Comparison of ENCODE assay signal across 14 cellular contexts in genomic region chr3:175146258-175146657, GRCh38.
A peak's percentile ranks its signal among the peaks of the same experiment; 100 is the strongest.
DNase-seq lines count a peak whose midpoint lies in the region; ATAC-seq and TF ChIP-seq lines count a peak whose summit lies in the region.
"Had no signal": no experiment of that assay in that cellular context is flagged by ENCODE, and none has a peak within 500 bp of the region (broad histone marks: within the 10 kb centered on the region; RNA-seq: fewer than 3 reads in every experiment).

No MANE protein-coding gene starts in this region.

- peaks cover 4% of the 10 kb centered on the region for H3K4me1 Mint-ChIP-seq in osteocyte (ENCODE audit: unreplicated experiment)
- H3K4me1 Mint-ChIP-seq in GM23338, result peaks cover 6% of the 10 kb centered on the region; the same call in 1 of the 3 replicates
- H3K4me1 Mint-ChIP-seq: activated naive CD8-positive, alpha-beta T cell treated with anti-CD3 and anti-CD28 coated beads for 36 hours had no signal

- H3K27ac ChIP-seq in MM.1S (ENCODE audit: low read length) (no peak overlapping the region), dorsolateral prefrontal cortex (no peak overlapping the region), upper lobe of right lung (no peak overlapping the region), suprapubic skin (no peak overlapping the region), GM23338 (ENCODE audit: low read depth) (no peak overlapping the region)
- H3K27ac ChIP-seq: gastroesophageal sphincter, SJSA1 had no signal

- H3K79me2 ChIP-seq in MM.1S (ENCODE audit: low read length), result no peaks in the 10 kb centered on the region
- H3K79me2 ChIP-seq in GM23338 (replicated peaks; ENCODE audit: insufficient read depth), result no peaks in the 10 kb centered on the region

- H3K27ac Mint-ChIP-seq in osteocyte (ENCODE audit: unreplicated experiment), result no peak overlapping the region
- no peak overlapping the region for H3K27ac Mint-ChIP-seq in GM23338
- H3K27ac Mint-ChIP-seq: activated CD4-positive, alpha-beta memory T cell treated with anti-CD3 and anti-CD28 coated beads for 36 hours; activated naive CD8-positive, alpha-beta T cell treated with anti-CD3 and anti-CD28 coated beads for 36 hours had no signal

- peaks cover 11% of the 10 kb centered on the region for H3K9me3 Mint-ChIP-seq in osteocyte (ENCODE audit: unreplicated experiment)
- no peaks in the 10 kb centered on the region for H3K9me3 Mint-ChIP-seq in GM23338
- H3K9me3 Mint-ChIP-seq: activated naive CD8-positive, alpha-beta T cell treated with anti-CD3 and anti-CD28 coated beads for 36 hours had no signal

- H3K9me3 ChIP-seq in MM.1S (replicated peaks; ENCODE audit: insufficient read depth, low read length) (no peaks in the 10 kb centered on the region), upper lobe of right lung (no peaks in the 10 kb centered on the region), suprapubic skin (no peaks in the 10 kb centered on the region)
- H3K9me3 ChIP-seq: gastroesophageal sphincter, SJSA1 had no signal

- H3K36me3 ChIP-seq in MM.1S (replicated peaks; ENCODE audit: insufficient read depth, low read length), result no peaks in the 10 kb centered on the region
- no peaks in the 10 kb centered on the region for H3K36me3 ChIP-seq in upper lobe of right lung
- H3K36me3 ChIP-seq in suprapubic skin, result no peaks in the 10 kb centered on the region
- H3K36me3 ChIP-seq in GM23338 (ENCODE audit: insufficient read depth), result no peaks in the 10 kb centered on the region
- H3K36me3 ChIP-seq: gastroesophageal sphincter, SJSA1 had no signal

- no peak overlapping the region for H3K4me3 ChIP-seq in MM.1S (ENCODE audit: low read length)
- no peak overlapping the region for H3K4me3 ChIP-seq in dorsolateral prefrontal cortex
- H3K4me3 ChIP-seq in upper lobe of right lung, result no peak overlapping the region
- no peak overlapping the region for H3K4me3 ChIP-seq in suprapubic skin
- H3K4me3 ChIP-seq in GM23338, result no peak overlapping the region
- H3K4me3 ChIP-seq: gastroesophageal sphincter, lung, SJSA1 had no signal

- 85% methylated on average over 1 of the region's 1 CpG for WGBS in suprapubic skin

- H3K9me2 ChIP-seq in MM.1S (replicated peaks; ENCODE audit: insufficient read depth, low read length), result no peaks in the 10 kb centered on the region
- H3K9me2 ChIP-seq in GM23338 (ENCODE audit: insufficient read depth), result no peaks in the 10 kb centered on the region

- H4K20me1 ChIP-seq in MM.1S (ENCODE audit: insufficient read depth, low read length), result no peaks in the 10 kb centered on the region
- no peaks in the 10 kb centered on the region for H4K20me1 ChIP-seq in GM23338 (replicated peaks; ENCODE audit: insufficient read depth)

- H3K36me3 Mint-ChIP-seq in osteocyte (ENCODE audit: unreplicated experiment) (peaks cover 10% of the 10 kb centered on the region), GM23338 (ENCODE audit: low read depth) (no peaks in the 10 kb centered on the region)
- H3K36me3 Mint-ChIP-seq: activated CD4-positive, alpha-beta memory T cell treated with anti-CD3 and anti-CD28 coated beads for 36 hours; activated naive CD8-positive, alpha-beta T cell treated with anti-CD3 and anti-CD28 coated beads for 36 hours had no signal

- ATAC-seq in upper lobe of right lung, result no peak
- no peak for ATAC-seq in GM23338
- ATAC-seq: gastroesophageal sphincter had no signal

- TF ChIP-seq CTCF in MM.1S (IDR thresholded peaks at IDR 0.05; ENCODE audit: low read length), result peak; percentile 57
- peak in 30 of 56 donors; percentile 6 to 47 (median 28) for TF ChIP-seq CTCF in dorsolateral prefrontal cortex (IDR thresholded peaks at IDR 0.05 in 54 of 56, conservative IDR thresholded peaks at IDR 0.05 in 2 of 56; ENCODE audit: low read depth in 1 of 56, partially characterized antibody in 56 of 56)
- TF ChIP-seq CTCF in osteocyte (IDR thresholded peaks at IDR 0.05), result peak; percentile 61
- no peak for TF ChIP-seq CTCF in upper lobe of right lung (IDR thresholded peaks at IDR 0.05)
- no peak for TF ChIP-seq CTCF in suprapubic skin (IDR thresholded peaks at IDR 0.05)
- TF ChIP-seq CTCF in GM23338 (conservative IDR thresholded peaks at IDR 0.05; ENCODE audit: low read depth in 2 of 2), result peak in 1 of 2 experiments; percentile 26; a peak in 2 of 4 replicates

- H3K4me3 Mint-ChIP-seq in osteocyte (ENCODE audit: unreplicated experiment) (no peak overlapping the region), GM23338 (no peak overlapping the region)
- H3K4me3 Mint-ChIP-seq: activated CD4-positive, alpha-beta memory T cell treated with anti-CD3 and anti-CD28 coated beads for 36 hours; activated naive CD8-positive, alpha-beta T cell treated with anti-CD3 and anti-CD28 coated beads for 36 hours had no signal

- intact Hi-C loops in dorsolateral prefrontal cortex (cut with DNase I), result no loop called here
- intact Hi-C loops in upper lobe of right lung (cut with DNase I), result no loop called here

- H3K4me2 ChIP-seq in MM.1S (ENCODE audit: low read depth, low read length), result no peak overlapping the region
- H3K4me2 ChIP-seq in GM23338, result no peak overlapping the region

- no peak for TF ChIP-seq EP300 in suprapubic skin (IDR thresholded peaks at IDR 0.05)

- no peak overlapping the region for H3K9ac ChIP-seq in MM.1S (ENCODE audit: low read length)

- H3K27me3 ChIP-seq in MM.1S (replicated peaks; ENCODE audit: insufficient read depth, low read length), result no peaks in the 10 kb centered on the region
- H3K27me3 ChIP-seq in dorsolateral prefrontal cortex, result no peaks in the 10 kb centered on the region
- no peaks in the 10 kb centered on the region for H3K27me3 ChIP-seq in upper lobe of right lung
- no peaks in the 10 kb centered on the region for H3K27me3 ChIP-seq in suprapubic skin
- no peaks in the 10 kb centered on the region for H3K27me3 ChIP-seq in GM23338 (ENCODE audit: insufficient read depth)
- H3K27me3 ChIP-seq: gastroesophageal sphincter, SJSA1 had no signal

- H2AFZ ChIP-seq in MM.1S (ENCODE audit: low read length) (no peak overlapping the region), GM23338 (no peak overlapping the region)

- TF ChIP-seq POLR2A in suprapubic skin (IDR thresholded peaks at IDR 0.05), result no peak

- H3K4me1 ChIP-seq in MM.1S (ENCODE audit: low read length), result peaks cover 26% of the 10 kb centered on the region
- no peaks in the 10 kb centered on the region for H3K4me1 ChIP-seq in upper lobe of right lung
- peaks cover 6% of the 10 kb centered on the region for H3K4me1 ChIP-seq in suprapubic skin
- H3K4me1 ChIP-seq in GM23338 (ENCODE audit: insufficient read depth), result no peaks in the 10 kb centered on the region
- H3K4me1 ChIP-seq: gastroesophageal sphincter, SJSA1 had no signal

- peaks cover 25% of the 10 kb centered on the region for H3F3A ChIP-seq in MM.1S (ENCODE audit: insufficient read depth, low read length)
- H3F3A ChIP-seq in GM23338 (replicated peaks; ENCODE audit: low read depth), result no peaks in the 10 kb centered on the region

- H3K27me3 Mint-ChIP-seq in osteocyte (ENCODE audit: unreplicated experiment) (no peaks in the 10 kb centered on the region), GM23338 (ENCODE audit: insufficient read depth, low read depth, poor library complexity) (no peaks in the 10 kb centered on the region)
- H3K27me3 Mint-ChIP-seq: activated CD4-positive, alpha-beta memory T cell treated with anti-CD3 and anti-CD28 coated beads for 36 hours; activated naive CD8-positive, alpha-beta T cell treated with anti-CD3 and anti-CD28 coated beads for 36 hours had no signal

- DNase-seq in DMS53 (lab: John Stamatoyannopoulos, UW) (peak; percentile 12), DMS53 treated with DMSO at 0.1 percent for 48 hours (lab: John Stamatoyannopoulos, UW; ENCODE audit: unreplicated experiment) (no peak), MM.1S (peak; percentile 27), dorsolateral prefrontal cortex (no peak), osteocyte (ENCODE audit: extremely low spot score, unreplicated experiment) (no peak), upper lobe of right lung (no peak), suprapubic skin (ENCODE audit: low spot score in 2 of 2) (no peak), GM23338 (ENCODE audit: low spot score) (no peak)
- DNase-seq: activated CD4-positive, alpha-beta memory T cell treated with anti-CD3 and anti-CD28 coated beads for 36 hours; activated naive CD8-positive, alpha-beta T cell treated with anti-CD3 and anti-CD28 coated beads for 36 hours; NCI-H446 treated with DMSO at 0.1 percent for 48 hours had no signal

TF ChIP-seq in GM23338, 12 proteins besides CTCF, POLR2A, EP300 and RAD21 (continues in another document):
- no peak for TF ChIP-seq REST (IDR thresholded peaks at IDR 0.05; ENCODE audit: unreplicated experiment)
- no peak for TF ChIP-seq EZH2 (IDR thresholded peaks at IDR 0.05; ENCODE audit: low read depth, unreplicated experiment)
- TF ChIP-seq EZH2phosphoT487 (IDR thresholded peaks at IDR 0.05; ENCODE audit: unreplicated experiment), result no peak
- no peak for TF ChIP-seq STAT1 (IDR thresholded peaks at IDR 0.05; ENCODE audit: unreplicated experiment)
- TF ChIP-seq NANOG (IDR thresholded peaks at IDR 0.05; ENCODE audit: borderline replicate concordance), result no peak
- TF ChIP-seq ZNF114 (CRISPR knock-in tag; IDR thresholded peaks at IDR 0.05), result no peak

Comparison
In these comparisons a context has a peak if more than half of its experiments do, and no peak if none do; other contexts are left out.
1. DNase-seq: peak in DMS53 (single experiment) and MM.1S (single experiment); none in DMS53 treated with DMSO at 0.1 percent for 48 hours (single experiment), dorsolateral prefrontal cortex (0 of 10), osteocyte (single experiment), upper lobe of right lung (single experiment), suprapubic skin (0 of 2) and GM23338 (single experiment).
2. CTCF ChIP-seq: peak in MM.1S (single experiment), dorsolateral prefrontal cortex (30 of 56) and osteocyte (single experiment); none in upper lobe of right lung (single experiment) and suprapubic skin (0 of 2).